ENCODE assay signal across 8 cellular contexts in the genomic region with DNA sequence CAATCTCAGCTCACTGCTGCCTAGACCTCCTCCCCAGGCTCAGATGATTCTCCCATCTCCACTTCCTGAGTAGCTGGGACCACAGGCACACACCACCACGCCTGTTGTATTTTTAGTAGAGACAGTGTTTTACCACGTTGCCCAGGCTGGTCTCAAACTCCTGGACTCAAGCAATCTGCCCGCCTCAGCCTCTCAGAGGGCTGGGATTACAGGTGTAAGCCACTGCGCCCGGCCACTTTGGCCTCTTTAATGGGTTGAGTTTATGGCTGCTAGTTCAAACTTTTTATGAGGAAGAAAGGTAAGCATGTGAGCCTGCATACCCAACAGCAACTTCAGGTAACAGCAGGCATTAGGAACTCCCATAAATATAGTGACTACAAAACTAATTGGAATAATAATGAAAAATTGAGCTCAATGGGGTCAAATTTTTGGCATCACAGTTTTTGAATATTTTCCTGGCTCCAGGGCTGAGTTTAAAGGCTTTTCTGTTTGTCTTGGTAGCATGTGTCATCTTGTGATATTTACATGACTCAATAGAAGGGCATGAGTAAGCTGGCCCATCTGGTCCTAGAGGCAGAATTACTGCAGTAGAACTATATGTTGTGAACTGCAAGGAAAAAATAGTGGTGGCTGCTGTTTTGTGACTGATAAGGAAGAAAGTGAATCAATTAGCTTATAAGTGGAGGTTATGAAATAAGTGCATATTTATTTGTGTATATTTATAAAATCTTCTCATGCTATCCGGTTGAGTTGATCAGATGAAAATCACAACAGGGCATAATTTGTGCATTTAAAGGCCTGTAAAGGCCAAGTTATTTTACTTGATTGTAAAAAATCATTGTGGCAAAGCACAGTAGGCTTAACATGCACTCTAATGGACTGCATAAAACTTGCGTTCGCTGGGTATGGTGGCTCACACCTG. TPM values are rescaled to one million over a fixed set of nuclear protein-coding genes. Genes with fewer than 3 reads are reported as not detected.
DNase-seq lines count a peak whose midpoint lies in the region; ATAC-seq and TF ChIP-seq lines count a peak whose summit lies in the region.

No MANE protein-coding gene starts in this region.

- peaks cover 14 to 27% of the 10 kb centered on the region in 2 donors for H3K4me1 ChIP-seq in thoracic aorta (ENCODE audit: control insufficient read depth in 1 of 2, low read depth in 2 of 2)

- no peaks in the 10 kb centered on the region for H3K9me3 ChIP-seq in thoracic aorta

- no peak overlapping the region for H3K4me3 Mint-ChIP-seq in activated T-cell treated with anti-CD3 and anti-CD28 coated beads, Interleukin-2, amount 50 U/mL, for 24 hours

- peaks cover 54% of the 10 kb centered on the region for H3K4me1 Mint-ChIP-seq in activated T-cell treated with anti-CD3 and anti-CD28 coated beads, Interleukin-2, amount 50 U/mL, for 24 hours (ENCODE audit: low read depth)

- H3K27me3 Mint-ChIP-seq in activated T-cell treated with anti-CD3 and anti-CD28 coated beads, Interleukin-2, amount 50 U/mL, for 24 hours: no peaks in the 10 kb centered on the region

- H3K36me3 Mint-ChIP-seq in activated T-cell treated with anti-CD3 and anti-CD28 coated beads, Interleukin-2, amount 50 U/mL, for 24 hours (ENCODE audit: low read depth): peaks cover 86% of the 10 kb centered on the region

- ATAC-seq in thoracic aorta (ENCODE audit: insufficient number of reproducible peaks, low FRiP score, low read depth) (peak; percentile 68), GM21717 (IDR thresholded peaks at IDR 0.05; ENCODE audit: unreplicated experiment) (no peak), HG02840 (IDR thresholded peaks at IDR 0.05; ENCODE audit: low FRiP score, unreplicated experiment) (no peak), GM18868 (IDR thresholded peaks at IDR 0.05; ENCODE audit: unreplicated experiment) (no peak)

- no peaks in the 10 kb centered on the region for H3K27me3 ChIP-seq in thoracic aorta (replicated peaks; ENCODE audit: insufficient read depth)

- no peak for DNase-seq in activated T-cell treated with anti-CD3 and anti-CD28 coated beads, Interleukin-2, amount 50 U/mL, for 24 hours
- DNase-seq in activated T-cell treated with anti-CD3 and anti-CD28 coated beads for 4 hours: no peak
- DNase-seq in SW480 (ENCODE audit: low spot score): peak; percentile 57
- DNase-seq in fibroblast of gingiva (ENCODE audit: low read depth): peak; percentile 81
- no peak for DNase-seq in thoracic aorta (ENCODE audit: low spot score)

- no peaks in the 10 kb centered on the region for H3K9me3 Mint-ChIP-seq in activated T-cell treated with anti-CD3 and anti-CD28 coated beads, Interleukin-2, amount 50 U/mL, for 24 hours

- H3K4me3 ChIP-seq in thoracic aorta: no peak overlapping the region

- H3K36me3 ChIP-seq in thoracic aorta: no peaks in the 10 kb centered on the region

- H3K27ac ChIP-seq in thoracic aorta: peak overlapping the region; percentile 64 to 77

- peak overlapping the region; percentile 90 for H3K27ac Mint-ChIP-seq in activated T-cell treated with anti-CD3 and anti-CD28 coated beads, Interleukin-2, amount 50 U/mL, for 24 hours

- no peak for TF ChIP-seq CTCF in thoracic aorta (IDR thresholded peaks at IDR 0.05)

RNA-seq across cellular contexts. Expression of gene GALM, which starts 24.8 kb away (rescaled TPM):
- total RNA-seq in thoracic aorta: 10 to 100 TPM; 19.5 to 25.1 TPM

Comparison
In these comparisons a context has a peak if more than half of its experiments do, and no peak if none do; other contexts are left out.
1. DNase-seq: peak in SW480 (single experiment) and fibroblast of gingiva (single experiment); none in activated T-cell treated with anti-CD3 and anti-CD28 coated beads, Interleukin-2, amount 50 U/mL, for 24 hours (single experiment), activated T-cell treated with anti-CD3 and anti-CD28 coated beads for 4 hours (single experiment) and thoracic aorta (single experiment).